ENCODE assay signal across 1 cellular context in genomic region chr6:90502866-90503407, GRCh38.
A peak's percentile ranks its signal among the peaks of the same experiment; 100 is the strongest.
TF ChIP-seq lines count a peak whose summit lies in the region.

No MANE protein-coding gene starts in this region.

TF ChIP-seq in HepG2, 621 proteins besides CTCF, POLR2A, EP300 and RAD21 (continued from another document and continues in another):
- TF ChIP-seq, protein P1, sequence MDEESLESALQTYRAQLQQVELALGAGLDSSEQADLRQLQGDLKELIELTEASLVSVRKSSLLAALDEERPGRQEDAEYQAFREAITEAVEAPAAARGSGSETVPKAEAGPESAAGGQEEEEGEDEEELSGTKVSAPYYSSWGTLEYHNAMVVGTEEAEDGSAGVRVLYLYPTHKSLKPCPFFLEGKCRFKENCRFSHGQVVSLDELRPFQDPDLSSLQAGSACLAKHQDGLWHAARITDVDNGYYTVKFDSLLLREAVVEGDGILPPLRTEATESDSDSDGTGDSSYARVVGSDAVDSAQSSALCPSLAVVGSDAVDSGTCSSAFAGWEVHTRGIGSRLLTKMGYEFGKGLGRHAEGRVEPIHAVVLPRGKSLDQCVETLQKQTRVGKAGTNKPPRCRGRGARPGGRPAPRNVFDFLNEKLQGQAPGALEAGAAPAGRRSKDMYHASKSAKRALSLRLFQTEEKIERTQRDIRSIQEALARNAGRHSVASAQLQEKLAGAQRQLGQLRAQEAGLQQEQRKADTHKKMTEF (CRISPR knock-in tag; IDR thresholded peaks at IDR 0.05): peak; percentile 56; the same call in 1 of the 2 replicates
- TF ChIP-seq, protein P2, sequence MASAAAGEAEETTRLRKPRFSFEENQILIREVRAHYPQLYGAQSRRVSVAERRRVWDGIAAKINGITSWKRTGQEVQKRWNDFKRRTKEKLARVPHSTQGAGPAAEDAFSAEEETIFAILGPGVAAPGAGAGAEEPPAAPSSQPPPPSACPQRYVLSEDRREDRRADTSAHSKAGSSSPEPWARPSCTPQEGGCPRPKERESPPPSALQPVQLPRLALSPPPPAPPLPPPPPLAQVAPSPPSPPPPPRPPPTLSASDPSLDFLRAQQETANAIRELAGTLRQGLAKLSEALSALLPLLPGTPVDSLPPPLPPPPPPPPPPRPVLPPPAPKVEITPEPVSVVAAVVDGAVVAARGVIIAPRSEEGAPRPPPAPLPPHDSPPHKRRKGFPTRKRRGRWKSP (CRISPR knock-in tag; IDR thresholded peaks at IDR 0.05): no peak
- no peak for TF ChIP-seq ZNF17 (CRISPR knock-in tag; IDR thresholded peaks at IDR 0.05)
- TF ChIP-seq, protein P3, sequence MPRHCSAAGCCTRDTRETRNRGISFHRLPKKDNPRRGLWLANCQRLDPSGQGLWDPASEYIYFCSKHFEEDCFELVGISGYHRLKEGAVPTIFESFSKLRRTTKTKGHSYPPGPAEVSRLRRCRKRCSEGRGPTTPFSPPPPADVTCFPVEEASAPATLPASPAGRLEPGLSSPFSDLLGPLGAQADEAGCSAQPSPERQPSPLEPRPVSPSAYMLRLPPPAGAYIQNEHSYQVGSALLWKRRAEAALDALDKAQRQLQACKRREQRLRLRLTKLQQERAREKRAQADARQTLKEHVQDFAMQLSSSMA (CRISPR knock-in tag; IDR thresholded peaks at IDR 0.05): 0 out of 2 replicates have a peak, but pooled peaks have one; percentile 34
- no peak for TF ChIP-seq FIP1L1 (IDR thresholded peaks at IDR 0.05; ENCODE audit: borderline replicate concordance, insufficient read depth, low read depth, low read length)
- TF ChIP-seq ZBTB3 (CRISPR knock-in tag; IDR thresholded peaks at IDR 0.05; ENCODE audit: borderline replicate concordance, low read depth): no peak
- no peak for TF ChIP-seq ZNF598 (CRISPR knock-in tag; IDR thresholded peaks at IDR 0.05; ENCODE audit: borderline replicate concordance)
- peak; percentile 41; the same call in 1 of the 2 replicates for TF ChIP-seq SMAD3 (CRISPR knock-in tag; IDR thresholded peaks at IDR 0.05)
- TF ChIP-seq RFX5 (IDR thresholded peaks at IDR 0.05; ENCODE audit: low read depth, low read length): peak; percentile 97
- peak; percentile 92 for TF ChIP-seq ZNF644 (CRISPR knock-in tag; IDR thresholded peaks at IDR 0.05; ENCODE audit: low read depth)
- TF ChIP-seq IRF2 (CRISPR knock-in tag; IDR thresholded peaks at IDR 0.05): peak; percentile 45
- TF ChIP-seq ZNF761 (CRISPR knock-in tag; conservative IDR thresholded peaks at IDR 0.05): 0 out of 2 replicates have a peak, but pooled peaks have one; percentile 26
- no peak for TF ChIP-seq FOXC1 (CRISPR knock-in tag; IDR thresholded peaks at IDR 0.05; ENCODE audit: borderline replicate concordance)
- no peak for TF ChIP-seq SMAD9 (CRISPR knock-in tag; IDR thresholded peaks at IDR 0.05)
- TF ChIP-seq, protein P4, sequence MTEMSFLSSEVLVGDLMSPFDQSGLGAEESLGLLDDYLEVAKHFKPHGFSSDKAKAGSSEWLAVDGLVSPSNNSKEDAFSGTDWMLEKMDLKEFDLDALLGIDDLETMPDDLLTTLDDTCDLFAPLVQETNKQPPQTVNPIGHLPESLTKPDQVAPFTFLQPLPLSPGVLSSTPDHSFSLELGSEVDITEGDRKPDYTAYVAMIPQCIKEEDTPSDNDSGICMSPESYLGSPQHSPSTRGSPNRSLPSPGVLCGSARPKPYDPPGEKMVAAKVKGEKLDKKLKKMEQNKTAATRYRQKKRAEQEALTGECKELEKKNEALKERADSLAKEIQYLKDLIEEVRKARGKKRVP (CRISPR knock-in tag; IDR thresholded peaks at IDR 0.05): no peak
- TF ChIP-seq JUN (CRISPR knock-in tag; IDR thresholded peaks at IDR 0.05): 0 out of 2 replicates have a peak, but pooled peaks have one; percentile 59
- no peak for TF ChIP-seq ELK4 (CRISPR knock-in tag; IDR thresholded peaks at IDR 0.05; ENCODE audit: borderline replicate concordance)
- no peak for TF ChIP-seq MIXL1 (CRISPR knock-in tag; IDR thresholded peaks at IDR 0.05)
- peak; percentile 73 for TF ChIP-seq SAP130 (CRISPR knock-in tag; IDR thresholded peaks at IDR 0.05; ENCODE audit: low read depth)
- TF ChIP-seq, protein P5, sequence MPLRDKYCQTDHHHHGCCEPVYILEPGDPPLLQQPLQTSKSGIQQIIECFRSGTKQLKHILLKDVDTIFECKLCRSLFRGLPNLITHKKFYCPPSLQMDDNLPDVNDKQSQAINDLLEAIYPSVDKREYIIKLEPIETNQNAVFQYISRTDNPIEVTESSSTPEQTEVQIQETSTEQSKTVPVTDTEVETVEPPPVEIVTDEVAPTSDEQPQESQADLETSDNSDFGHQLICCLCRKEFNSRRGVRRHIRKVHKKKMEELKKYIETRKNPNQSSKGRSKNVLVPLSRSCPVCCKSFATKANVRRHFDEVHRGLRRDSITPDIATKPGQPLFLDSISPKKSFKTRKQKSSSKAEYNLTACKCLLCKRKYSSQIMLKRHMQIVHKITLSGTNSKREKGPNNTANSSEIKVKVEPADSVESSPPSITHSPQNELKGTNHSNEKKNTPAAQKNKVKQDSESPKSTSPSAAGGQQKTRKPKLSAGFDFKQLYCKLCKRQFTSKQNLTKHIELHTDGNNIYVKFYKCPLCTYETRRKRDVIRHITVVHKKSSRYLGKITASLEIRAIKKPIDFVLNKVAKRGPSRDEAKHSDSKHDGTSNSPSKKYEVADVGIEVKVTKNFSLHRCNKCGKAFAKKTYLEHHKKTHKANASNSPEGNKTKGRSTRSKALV (CRISPR knock-in tag; IDR thresholded peaks at IDR 0.05): no peak
- no peak for TF ChIP-seq HCFC1 (IDR thresholded peaks at IDR 0.05; ENCODE audit: low read depth, low read length)
- no peak for TF ChIP-seq ZNF512B (CRISPR knock-in tag; IDR thresholded peaks at IDR 0.05; ENCODE audit: borderline replicate concordance)
- TF ChIP-seq RARA (CRISPR knock-in tag; IDR thresholded peaks at IDR 0.05): peak; percentile 37; the same call in 1 of the 2 replicates
- TF ChIP-seq HDAC2 (CRISPR knock-in tag; IDR thresholded peaks at IDR 0.05): peak; percentile 58
- TF ChIP-seq MIER3 (CRISPR knock-in tag; IDR thresholded peaks at IDR 0.05; ENCODE audit: borderline replicate concordance): peak; percentile 43; the same call in 1 of the 2 replicates
- TF ChIP-seq, protein P6, sequence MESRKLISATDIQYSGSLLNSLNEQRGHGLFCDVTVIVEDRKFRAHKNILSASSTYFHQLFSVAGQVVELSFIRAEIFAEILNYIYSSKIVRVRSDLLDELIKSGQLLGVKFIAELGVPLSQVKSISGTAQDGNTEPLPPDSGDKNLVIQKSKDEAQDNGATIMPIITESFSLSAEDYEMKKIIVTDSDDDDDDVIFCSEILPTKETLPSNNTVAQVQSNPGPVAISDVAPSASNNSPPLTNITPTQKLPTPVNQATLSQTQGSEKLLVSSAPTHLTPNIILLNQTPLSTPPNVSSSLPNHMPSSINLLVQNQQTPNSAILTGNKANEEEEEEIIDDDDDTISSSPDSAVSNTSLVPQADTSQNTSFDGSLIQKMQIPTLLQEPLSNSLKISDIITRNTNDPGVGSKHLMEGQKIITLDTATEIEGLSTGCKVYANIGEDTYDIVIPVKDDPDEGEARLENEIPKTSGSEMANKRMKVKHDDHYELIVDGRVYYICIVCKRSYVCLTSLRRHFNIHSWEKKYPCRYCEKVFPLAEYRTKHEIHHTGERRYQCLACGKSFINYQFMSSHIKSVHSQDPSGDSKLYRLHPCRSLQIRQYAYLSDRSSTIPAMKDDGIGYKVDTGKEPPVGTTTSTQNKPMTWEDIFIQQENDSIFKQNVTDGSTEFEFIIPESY (CRISPR knock-in tag; IDR thresholded peaks at IDR 0.05): no peak
- no peak for TF ChIP-seq ZNF414 (CRISPR knock-in tag; IDR thresholded peaks at IDR 0.05)
- peak; percentile 94 for TF ChIP-seq NFE2 (CRISPR knock-in tag; IDR thresholded peaks at IDR 0.05)
- peak; percentile 50; the same call in 1 of the 2 replicates for TF ChIP-seq TBX2 (CRISPR knock-in tag; IDR thresholded peaks at IDR 0.05; ENCODE audit: borderline replicate concordance)
- no peak for TF ChIP-seq SMARCE1 (IDR thresholded peaks at IDR 0.05; ENCODE audit: borderline replicate concordance)
- no peak; the same call in 1 of the 2 replicates for TF ChIP-seq JUNB (CRISPR knock-in tag; IDR thresholded peaks at IDR 0.05; ENCODE audit: borderline replicate concordance)
- TF ChIP-seq, protein P7, sequence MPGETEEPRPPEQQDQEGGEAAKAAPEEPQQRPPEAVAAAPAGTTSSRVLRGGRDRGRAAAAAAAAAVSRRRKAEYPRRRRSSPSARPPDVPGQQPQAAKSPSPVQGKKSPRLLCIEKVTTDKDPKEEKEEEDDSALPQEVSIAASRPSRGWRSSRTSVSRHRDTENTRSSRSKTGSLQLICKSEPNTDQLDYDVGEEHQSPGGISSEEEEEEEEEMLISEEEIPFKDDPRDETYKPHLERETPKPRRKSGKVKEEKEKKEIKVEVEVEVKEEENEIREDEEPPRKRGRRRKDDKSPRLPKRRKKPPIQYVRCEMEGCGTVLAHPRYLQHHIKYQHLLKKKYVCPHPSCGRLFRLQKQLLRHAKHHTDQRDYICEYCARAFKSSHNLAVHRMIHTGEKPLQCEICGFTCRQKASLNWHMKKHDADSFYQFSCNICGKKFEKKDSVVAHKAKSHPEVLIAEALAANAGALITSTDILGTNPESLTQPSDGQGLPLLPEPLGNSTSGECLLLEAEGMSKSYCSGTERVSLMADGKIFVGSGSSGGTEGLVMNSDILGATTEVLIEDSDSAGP (CRISPR knock-in tag; IDR thresholded peaks at IDR 0.05; ENCODE audit: borderline replicate concordance): peak; percentile 18; the same call in 1 of the 2 replicates
- TF ChIP-seq MAX (IDR thresholded peaks at IDR 0.05): peak; percentile 54
- TF ChIP-seq HOXA3 (CRISPR knock-in tag; IDR thresholded peaks at IDR 0.05): peak; percentile 41; the same call in 1 of the 2 replicates
- no peak for TF ChIP-seq ZNF740 (CRISPR knock-in tag; IDR thresholded peaks at IDR 0.05)
- no peak for TF ChIP-seq ZNF7 (CRISPR knock-in tag; IDR thresholded peaks at IDR 0.05)
- TF ChIP-seq CBX1 (IDR thresholded peaks at IDR 0.05; ENCODE audit: low read depth): peak; percentile 29
- peak; percentile 66 for TF ChIP-seq SOX5 (CRISPR knock-in tag; IDR thresholded peaks at IDR 0.05; ENCODE audit: borderline replicate concordance)
- peak; percentile 79 for TF ChIP-seq POGZ (CRISPR knock-in tag; IDR thresholded peaks at IDR 0.05)
- no peak for TF ChIP-seq ZKSCAN5 (CRISPR knock-in tag; IDR thresholded peaks at IDR 0.05)
- TF ChIP-seq ZNF580 (CRISPR knock-in tag; IDR thresholded peaks at IDR 0.05; ENCODE audit: borderline replicate concordance, low read depth): 0 out of 2 replicates have a peak, but pooled peaks have one; percentile 33
- no peak for TF ChIP-seq SP140L (CRISPR knock-in tag; IDR thresholded peaks at IDR 0.05; ENCODE audit: borderline replicate concordance)
